Comparison of ENCODE assay signal across 22 cellular contexts in the genomic region with DNA sequence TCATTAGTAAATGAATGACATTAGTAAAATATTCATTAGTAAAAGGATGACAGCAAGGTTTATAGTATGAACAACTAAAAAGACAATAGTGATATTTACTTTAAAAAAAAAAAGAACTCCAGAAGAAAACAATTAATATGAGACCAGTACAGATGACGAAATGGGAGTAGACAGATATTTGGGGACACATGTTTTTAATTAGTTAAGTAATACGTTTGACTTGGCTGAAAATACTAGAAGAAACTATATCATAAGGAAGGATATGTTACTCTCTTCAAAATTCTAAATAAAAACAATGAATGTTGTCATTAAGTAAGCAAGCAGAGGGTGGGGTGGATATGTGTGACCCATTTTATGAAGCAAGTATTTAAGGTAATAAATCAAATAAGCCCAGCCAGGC.
A peak's percentile ranks its signal among the peaks of the same experiment; 100 is the strongest.
DNase-seq lines count a peak whose midpoint lies in the region; TF ChIP-seq lines count a peak whose summit lies in the region.
"Had no signal": no experiment of that assay in that cellular context is flagged by ENCODE, and none has a peak within 500 bp of the region (broad histone marks: within the 10 kb centered on the region; RNA-seq: fewer than 3 reads in every experiment).

No MANE protein-coding gene starts in this region.

- no peak for TF ChIP-seq CTCF in fibroblast of mammary gland (conservative IDR thresholded peaks at IDR 0.05; ENCODE audit: control insufficient read depth, insufficient read depth, low read depth, low read length)

- CTCF ChIA-PET in HEK293T (lab: Yijun Ruan, JAX), result no interaction called here

- peak; percentile 11 for DNase-seq in EH (ENCODE audit: low read depth)
- DNase-seq in HEK293T (ENCODE audit: extremely low spot score), result no peak
- peak; percentile 63 for DNase-seq in fibroblast of mammary gland (ENCODE audit: low read depth)
- no peak for DNase-seq in activated CD4-positive, alpha-beta T cell treated with anti-CD3 and anti-CD28 coated beads for 1 hour
- DNase-seq in DMS53 treated with DMSO at 0.1 percent for 48 hours (lab: John Stamatoyannopoulos, UW; ENCODE audit: unreplicated experiment), result no peak
- DNase-seq in NCI-H446 (lab: John Stamatoyannopoulos, UW), result no peak
- no peak for DNase-seq in NCI-H2081 (lab: John Stamatoyannopoulos, UW)
- DNase-seq: BE2C; Calu3; CD8-positive, alpha-beta memory T cell; DND-41; H7; HFFc6; Karpas-422; NCI-H1092 treated with DMSO at 0.1 percent for 48 hours; NCI-H1436 treated with DMSO at 0.1 percent for 48 hours; NCI-H187 treated with DMSO at 0.1 percent for 48 hours; NCI-H2107; NCI-H524 treated with DMSO at 0.1 percent for 48 hours; NCI-H774; PC-3 had no signal

- H3K4me3 ChIP-seq in fibroblast of mammary gland (ENCODE audit: control insufficient read depth, low read depth, low read length), result no peak overlapping the region
- H3K4me3 ChIP-seq: A549 had no signal

- POLR2A ChIA-PET in HEK293T (lab: Yijun Ruan, JAX), result no interaction called here

TF ChIP-seq in HEK293T, 16 proteins besides CTCF, POLR2A, EP300 and RAD21:
- no peak for TF ChIP-seq L3MBTL2 (conservative IDR thresholded peaks at IDR 0.05)
- TF ChIP-seq, protein P1, sequence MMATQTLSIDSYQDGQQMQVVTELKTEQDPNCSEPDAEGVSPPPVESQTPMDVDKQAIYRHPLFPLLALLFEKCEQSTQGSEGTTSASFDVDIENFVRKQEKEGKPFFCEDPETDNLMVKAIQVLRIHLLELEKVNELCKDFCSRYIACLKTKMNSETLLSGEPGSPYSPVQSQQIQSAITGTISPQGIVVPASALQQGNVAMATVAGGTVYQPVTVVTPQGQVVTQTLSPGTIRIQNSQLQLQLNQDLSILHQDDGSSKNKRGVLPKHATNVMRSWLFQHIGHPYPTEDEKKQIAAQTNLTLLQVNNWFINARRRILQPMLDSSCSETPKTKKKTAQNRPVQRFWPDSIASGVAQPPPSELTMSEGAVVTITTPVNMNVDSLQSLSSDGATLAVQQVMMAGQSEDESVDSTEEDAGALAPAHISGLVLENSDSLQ (IDR thresholded peaks at IDR 0.05), result 0 out of 2 replicates have a peak, but pooled peaks have one; percentile 26

Comparison
In these comparisons a context has a peak if more than half of its experiments do, and no peak if none do; other contexts are left out.
1. DNase-seq: peak in EH (single experiment) and fibroblast of mammary gland (single experiment); none in HEK293T (single experiment), activated CD4-positive, alpha-beta T cell treated with anti-CD3 and anti-CD28 coated beads for 1 hour (single experiment), DMS53 treated with DMSO at 0.1 percent for 48 hours (single experiment), NCI-H446 (0 of 2) and NCI-H2081 (0 of 2).